Comparison of ENCODE assay signal across 8 cellular contexts in the genomic region with DNA sequence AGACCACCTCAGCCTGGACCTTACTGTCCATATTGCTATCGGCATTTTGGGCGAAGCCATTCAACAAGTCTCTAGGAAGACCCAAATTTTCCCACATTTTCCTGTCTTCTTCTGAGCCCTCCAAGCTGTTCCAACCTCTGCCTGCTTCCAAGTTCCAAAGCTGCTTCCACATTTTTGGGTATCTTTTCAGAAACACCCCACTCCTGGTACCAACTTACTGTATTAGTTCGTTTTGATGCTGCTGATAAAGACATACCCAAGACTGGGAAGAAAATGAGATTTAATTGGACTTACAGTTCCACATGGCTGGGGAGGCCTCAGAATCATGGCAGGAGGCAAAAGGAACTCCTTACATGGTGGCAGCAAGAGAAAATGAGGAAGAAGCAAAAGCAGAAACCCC. TPM values are rescaled to one million over a fixed set of nuclear protein-coding genes. Genes with fewer than 3 reads are reported as not detected.
"Had no signal": no experiment of that assay in that cellular context is flagged by ENCODE, and none has a peak within 500 bp of the region (broad histone marks: within the 10 kb centered on the region; RNA-seq: fewer than 3 reads in every experiment).

No MANE protein-coding gene starts in this region.

RNA-seq across cellular contexts. Expression of gene PEX5L, which starts 28.4 kb away (rescaled TPM):
- total RNA-seq: naive thymus-derived CD8-positive, alpha-beta T cell; natural killer cell; osteocyte; psoas muscle; pulmonary artery endothelial cell; right lobe of liver; skeletal muscle tissue; smooth muscle cell had no signal
- polyA plus RNA-seq: smooth muscle cell had no signal
